29 cellular contexts compared by ENCODE assay signal in genomic region chr2:231286964-231287363, GRCh38.
"Had no signal": no experiment of that assay in that cellular context is flagged by ENCODE, and none has a peak within 500 bp of the region (broad histone marks: within the 10 kb centered on the region; RNA-seq: fewer than 3 reads in every experiment).

No MANE protein-coding gene starts in this region.

- H3K4me3 ChIP-seq: esophagus squamous epithelium, right atrium auricular region, stomach, thyroid gland, upper lobe of left lung had no signal

- H3K36me3 Mint-ChIP-seq: activated CD4-positive, alpha-beta memory T cell treated with anti-CD3 and anti-CD28 coated beads for 36 hours; activated naive CD4-positive, alpha-beta T cell treated with anti-CD3 and anti-CD28 coated beads, Interleukin-2, amount 10 ng/mL, durations not matched to agents 7 days and 5 days; activated naive CD8-positive, alpha-beta T cell treated with anti-CD3 and anti-CD28 coated beads, Interleukin-2, amount 10 ng/mL, durations not matched to agents 7 days and 5 days; naive B cell had no signal

- ATAC-seq: left ventricle myocardium superior; stimulated activated naive B cell treated with anti-CD40 and anti-IgM and Interleukin-4, amounts not matched to agents 10 μg/mL and 1 μg/mL and 100 μg/mL, for 72 hours had no signal

- H3K27ac Mint-ChIP-seq: activated CD4-positive, alpha-beta memory T cell treated with anti-CD3 and anti-CD28 coated beads for 36 hours; activated CD4-positive, alpha-beta T cell treated with anti-CD3 and anti-CD28 coated beads, Interleukin-2, amount 10 ng/mL, durations not matched to agents 24 days and 14 days; activated naive CD4-positive, alpha-beta T cell treated with anti-CD3 and anti-CD28 coated beads, Interleukin-2, amount 10 ng/mL, durations not matched to agents 7 days and 5 days; activated naive CD8-positive, alpha-beta T cell treated with anti-CD3 and anti-CD28 coated beads, Interleukin-2, amount 10 ng/mL, durations not matched to agents 7 days and 5 days; activated T-helper 1 cell treated with anti-CD3 and anti-CD28 coated beads, Interleukin-12 subunit alpha, Interleukin-12 subunit beta, Interleukin-2, Interleukin-4 antibody, amounts not matched to agents 30 ng/mL and 10 ng/mL and 1 ng/mL, durations not matched to agents 14 hours and 24 hours and 36 hours; dendritic cell treated with granulocyte-macrophage colony-stimulating factor and Interleukin-4, amounts not matched to agents 40 ng/mL and 50 ng/mL, for 4 days; mesothelial cell of epicardium; naive B cell; nephron progenitor cell; stimulated activated naive B cell treated with anti-CD40 and anti-IgM and Interleukin-4, amounts not matched to agents 10 μg/mL and 1 μg/mL and 100 μg/mL, for 72 hours had no signal

- H3K9me3 Mint-ChIP-seq: activated CD4-positive, alpha-beta memory T cell treated with anti-CD3 and anti-CD28 coated beads for 36 hours; activated CD4-positive, alpha-beta T cell treated with anti-CD3 and anti-CD28 coated beads, Interleukin-2, amount 10 ng/mL, durations not matched to agents 24 days and 14 days; activated naive CD4-positive, alpha-beta T cell treated with anti-CD3 and anti-CD28 coated beads, Interleukin-2, amount 10 ng/mL, durations not matched to agents 7 days and 5 days; activated naive CD8-positive, alpha-beta T cell treated with anti-CD3 and anti-CD28 coated beads, Interleukin-2, amount 10 ng/mL, durations not matched to agents 7 days and 5 days; activated T-helper 1 cell treated with anti-CD3 and anti-CD28 coated beads, Interleukin-12 subunit alpha, Interleukin-12 subunit beta, Interleukin-2, Interleukin-4 antibody, amounts not matched to agents 30 ng/mL and 10 ng/mL and 1 ng/mL, durations not matched to agents 14 hours and 24 hours and 36 hours; dendritic cell treated with granulocyte-macrophage colony-stimulating factor and Interleukin-4, amounts not matched to agents 40 ng/mL and 50 ng/mL, for 4 days; mesothelial cell of epicardium; naive B cell; nephron progenitor cell; stimulated activated naive B cell treated with anti-CD40 and anti-IgM and Interleukin-4, amounts not matched to agents 10 μg/mL and 1 μg/mL and 100 μg/mL, for 72 hours had no signal

- H3K4me1 Mint-ChIP-seq: activated CD4-positive, alpha-beta T cell treated with anti-CD3 and anti-CD28 coated beads, Interleukin-2, amount 10 ng/mL, durations not matched to agents 24 days and 14 days; activated naive CD4-positive, alpha-beta T cell treated with anti-CD3 and anti-CD28 coated beads, Interleukin-2, amount 10 ng/mL, durations not matched to agents 7 days and 5 days; activated naive CD8-positive, alpha-beta T cell treated with anti-CD3 and anti-CD28 coated beads, Interleukin-2, amount 10 ng/mL, durations not matched to agents 7 days and 5 days; nephron progenitor cell; stimulated activated naive B cell treated with anti-CD40 and anti-IgM and Interleukin-4, amounts not matched to agents 10 μg/mL and 1 μg/mL and 100 μg/mL, for 72 hours had no signal

- H3K9me3 ChIP-seq: esophagus squamous epithelium, right atrium auricular region, stomach, thyroid gland, upper lobe of left lung had no signal

- H3K27ac ChIP-seq: brain microvascular endothelial cell, esophagus squamous epithelium, parathyroid adenoma, right atrium auricular region, stomach, thyroid gland, upper lobe of left lung, WERI-Rb-1 had no signal

- H3K4me1 ChIP-seq: esophagus squamous epithelium, parathyroid adenoma, right atrium auricular region, thyroid gland, upper lobe of left lung had no signal

- H3K36me3 ChIP-seq: right atrium auricular region, thyroid gland had no signal

- H3K27me3 ChIP-seq: brain microvascular endothelial cell, esophagus squamous epithelium, right atrium auricular region, stomach, thyroid gland, upper lobe of left lung had no signal

- H3K4me3 Mint-ChIP-seq: activated CD4-positive, alpha-beta memory T cell treated with anti-CD3 and anti-CD28 coated beads for 36 hours; activated CD4-positive, alpha-beta T cell treated with anti-CD3 and anti-CD28 coated beads, Interleukin-2, amount 10 ng/mL, durations not matched to agents 24 days and 14 days; activated naive CD4-positive, alpha-beta T cell treated with anti-CD3 and anti-CD28 coated beads, Interleukin-2, amount 10 ng/mL, durations not matched to agents 7 days and 5 days; activated naive CD8-positive, alpha-beta T cell treated with anti-CD3 and anti-CD28 coated beads, Interleukin-2, amount 10 ng/mL, durations not matched to agents 7 days and 5 days; activated T-helper 1 cell treated with anti-CD3 and anti-CD28 coated beads, Interleukin-12 subunit alpha, Interleukin-12 subunit beta, Interleukin-2, Interleukin-4 antibody, amounts not matched to agents 30 ng/mL and 10 ng/mL and 1 ng/mL, durations not matched to agents 14 hours and 24 hours and 36 hours; dendritic cell treated with granulocyte-macrophage colony-stimulating factor and Interleukin-4, amounts not matched to agents 40 ng/mL and 50 ng/mL, for 4 days; mesothelial cell of epicardium; nephron progenitor cell; stimulated activated naive B cell treated with anti-CD40 and anti-IgM and Interleukin-4, amounts not matched to agents 10 μg/mL and 1 μg/mL and 100 μg/mL, for 72 hours had no signal

- DNase-seq: activated CD4-positive, alpha-beta memory T cell treated with anti-CD3 and anti-CD28 coated beads for 36 hours; activated CD4-positive, alpha-beta T cell treated with anti-CD3 and anti-CD28 coated beads, Interleukin-2, amount 10 ng/mL, durations not matched to agents 24 days and 14 days; activated CD4-positive, CD25-positive, alpha-beta regulatory T cell treated with anti-CD3 and anti-CD28 coated beads, Interleukin-2, amount 50 U/mL, for 72 hours; activated CD8-positive, alpha-beta memory T cell treated with anti-CD3 and anti-CD28 coated beads, Interleukin-2, amount 50 U/mL, for 4 hours; activated gamma-delta T cell; activated naive CD4-positive, alpha-beta T cell treated with anti-CD3 and anti-CD28 coated beads, Interleukin-2, amount 10 ng/mL, durations not matched to agents 7 days and 5 days; activated naive CD8-positive, alpha-beta T cell treated with anti-CD3 and anti-CD28 coated beads, Interleukin-2, amount 10 ng/mL, durations not matched to agents 7 days and 5 days; activated T-cell treated with anti-CD3 and anti-CD28 coated beads, Interleukin-2, amount 50 U/mL, for 1 hour; amniotic stem cell; brain microvascular endothelial cell; effector CD4-positive, alpha-beta T cell; esophagus squamous epithelium; foreskin melanocyte; left ventricle myocardium superior; naive B cell; nephron progenitor cell; nucleus accumbens; stimulated activated CD4-positive, alpha-beta T cell treated with anti-CD3 and anti-CD28 coated beads, Interleukin-15, amount 100 ng/mL, for 24 hours; stimulated activated CD4-positive, alpha-beta T cell treated with anti-CD3 and anti-CD28 coated beads, Interleukin-2, amount 100 ng/mL, for 24 hours; stimulated activated naive B cell treated with anti-CD40 and anti-IgM and Interleukin-4, amounts not matched to agents 10 μg/mL and 1 μg/mL and 100 μg/mL, for 72 hours; stomach; thyroid gland; upper lobe of left lung; WERI-Rb-1 had no signal

- H3K27me3 Mint-ChIP-seq: activated CD4-positive, alpha-beta memory T cell treated with anti-CD3 and anti-CD28 coated beads for 36 hours; activated naive CD4-positive, alpha-beta T cell treated with anti-CD3 and anti-CD28 coated beads, Interleukin-2, amount 10 ng/mL, durations not matched to agents 7 days and 5 days; activated naive CD8-positive, alpha-beta T cell treated with anti-CD3 and anti-CD28 coated beads, Interleukin-2, amount 10 ng/mL, durations not matched to agents 7 days and 5 days; naive B cell; stimulated activated naive B cell treated with anti-CD40 and anti-IgM and Interleukin-4, amounts not matched to agents 10 μg/mL and 1 μg/mL and 100 μg/mL, for 72 hours had no signal
